In the genomic region with DNA sequence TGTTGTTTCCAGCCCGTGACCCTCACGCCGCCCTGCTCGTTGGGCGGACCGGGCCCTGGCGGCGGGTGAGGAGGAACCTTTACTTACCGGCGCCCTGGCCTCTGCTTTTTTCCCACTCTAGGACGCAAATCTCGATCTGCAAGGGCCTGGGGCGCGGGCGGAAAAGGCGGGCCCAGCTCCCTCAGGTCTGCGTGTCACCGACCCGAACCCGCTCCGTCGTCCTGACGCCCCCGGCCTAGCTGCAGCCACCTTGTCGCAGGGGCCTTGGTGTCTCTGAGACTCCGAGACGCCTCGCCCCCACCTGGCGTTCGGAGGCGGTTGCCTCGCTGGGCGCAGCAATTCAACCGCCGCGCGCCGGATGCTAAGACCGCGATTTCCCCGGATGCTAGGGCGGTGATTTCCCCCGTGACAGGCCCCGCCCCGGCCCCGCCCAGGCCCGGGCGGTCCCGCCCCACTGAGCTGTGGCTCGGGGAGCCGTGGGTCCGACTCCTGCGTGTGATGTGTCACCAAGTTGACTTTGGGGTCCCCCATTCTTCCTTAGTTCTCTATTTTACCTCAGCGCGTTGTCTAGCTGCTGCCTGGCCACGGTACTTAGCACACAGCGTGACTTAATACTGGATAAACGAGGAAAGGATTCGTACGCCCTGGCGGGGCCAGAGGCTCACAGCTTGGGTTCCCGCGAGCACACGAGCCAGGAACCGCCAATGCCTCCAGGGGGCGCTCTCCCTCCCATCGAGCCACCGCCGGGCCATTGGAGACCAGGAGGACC, we compare ENCODE assay signal across 8 cellular contexts. TPM values are rescaled to one million over a fixed set of nuclear protein-coding genes. Genes with fewer than 3 reads are reported as not detected.
DNase-seq lines count a peak whose midpoint lies in the region; ATAC-seq, FAIRE-seq and TF ChIP-seq lines count a peak whose summit lies in the region.

A gene (minus strand): TSS at position 371 of the 769 bp plus-strand sequence. CDS start 18,196 bp downstream, outside the sequence.

- peaks cover 0 to 6% of the 10 kb centered on the region in 2 experiments for H3K27me3 ChIP-seq in endothelial cell of umbilical vein (ENCODE audit: control insufficient read depth in 2 of 2, insufficient read depth in 2 of 2, low read length in 2 of 2)
- H3K27me3 ChIP-seq in mononuclear cell (ENCODE audit: insufficient read depth, low read length): no peaks in the 10 kb centered on the region

- H3K4me2 ChIP-seq in endothelial cell of umbilical vein (ENCODE audit: insufficient read depth, low read length): peak within 1 kb of the TSS; percentile 62

- peak within 1 kb of the TSS; percentile 44 to 67 (median 54) for H3K4me3 ChIP-seq in endothelial cell of umbilical vein (replicated peaks in 1 of 3; ENCODE audit: insufficient read depth in 1 of 3, low read depth in 1 of 3, low read length in 3 of 3)
- H3K4me3 ChIP-seq in mononuclear cell (ENCODE audit: low read length): peak within 1 kb of the TSS; percentile 46

- peaks cover 3% of the 10 kb centered on the region for H3K79me2 ChIP-seq in endothelial cell of umbilical vein (ENCODE audit: control insufficient read depth, insufficient read depth, low read length)

- POLR2A ChIA-PET in endothelial cell of umbilical vein (lab: Charles Lee): interaction anchor here (0.9 to 1.3 kb wide), 3 partner anchors 14 to 356 kb away, joined by 3 to 5 read pairs (median 3); a partner anchor contains a TSS

- dilution Hi-C loops in endothelial cell of umbilical vein (cut with MboI; ENCODE audit: extremely low pct_ligation_motif_present, low sequenced_read_pairs): no loop called here

- intact Hi-C loops in endothelial cell of umbilical vein (cut with micrococcal nuclease): loop anchor here (1.0 to 5.0 kb wide), 5 partner anchors 26 to 1032 kb away; a partner anchor contains a TSS

- H3K4me1 ChIP-seq in endothelial cell of umbilical vein (ENCODE audit: control insufficient read depth, extremely low read depth, insufficient read depth, low read length) (peaks cover 4% of the 10 kb centered on the region), mononuclear cell (ENCODE audit: insufficient read depth, low read length) (peaks cover 15% of the 10 kb centered on the region)

- peak; percentile 91 for FAIRE-seq in endothelial cell of umbilical vein (lab: Jason Lieb, UNC)

- H3K9ac ChIP-seq in endothelial cell of umbilical vein (replicated peaks; ENCODE audit: extremely low read depth, insufficient read depth, low read length): peak within 1 kb of the TSS; percentile 68

- TF ChIP-seq CTCF in endothelial cell of umbilical vein (IDR thresholded peaks at IDR 0.05; ENCODE audit: extremely low read depth in 1 of 2, insufficient read depth in 1 of 2, low read depth in 1 of 2, low read length in 2 of 2): peak; percentile 95 to 97

- H3K27ac ChIP-seq in endothelial cell of umbilical vein (ENCODE audit: insufficient read depth, low read depth, low read length): peak within 1 kb of the TSS; percentile 55

- no peaks in the 10 kb centered on the region for H3K9me1 ChIP-seq in endothelial cell of umbilical vein (replicated peaks; ENCODE audit: control insufficient read depth, extremely low read depth, insufficient read depth, low read length)

- CTCF ChIA-PET in endothelial cell of umbilical vein (lab: Charles Lee): interaction anchor here (0.7 to 6.9 kb wide), 37 partner anchors 9 to 575 kb away, joined by 3 to 109 read pairs (median 5); a partner anchor contains a TSS

- H2AFZ ChIP-seq in endothelial cell of umbilical vein (ENCODE audit: low read depth, low read length): peak within 1 kb of the TSS; percentile 95

- H3K36me3 ChIP-seq in endothelial cell of umbilical vein (ENCODE audit: control insufficient read depth in 2 of 2, extremely low read depth in 1 of 2, insufficient read depth in 2 of 2, low read length in 2 of 2): no peaks in the 10 kb centered on the region

- no peaks in the 10 kb centered on the region for H4K20me1 ChIP-seq in endothelial cell of umbilical vein (replicated peaks; ENCODE audit: control insufficient read depth, extremely low read depth, insufficient read depth, low read length)

- BruUV-seq in endothelial cell of umbilical vein (replicated peaks; lab: Mats Ljungman, UMichigan): TSS peak; percentile 68

- ATAC-seq in GM18907 (IDR thresholded peaks at IDR 0.05; ENCODE audit: unreplicated experiment): peak; percentile 97
- ATAC-seq in HG03139 (IDR thresholded peaks at IDR 0.05; ENCODE audit: unreplicated experiment): peak; percentile 97

- TF ChIP-seq POLR2A in endothelial cell of umbilical vein (IDR thresholded peaks at IDR 0.05; ENCODE audit: low read depth, low read length): peak; percentile 83

- DNase-seq in AML-193 (lab: John Stamatoyannopoulos, UW) (peak; percentile 38 to 65), NCI-H69 (lab: John Stamatoyannopoulos, UW) (peak; percentile 52), endothelial cell of umbilical vein (ENCODE audit: low read depth, low spot score) (peak; percentile 87)
- peak; percentile 81 to 88 (median 84) for DNase-seq in activated CD8-positive, alpha-beta memory T cell treated with anti-CD3 and anti-CD28 coated beads for 48 hours (ENCODE audit: low read depth in 2 of 3, low spot score in 2 of 3)
- DNase-seq in stimulated activated CD8-positive, alpha-beta memory T cell treated with anti-CD3 and anti-CD28 coated beads, Interleukin-4, amount 100 ng/mL, for 1 hour (ENCODE audit: low read depth in 2 of 2, low spot score in 1 of 2): peak; percentile 79 to 87

- H3K9me3 ChIP-seq in endothelial cell of umbilical vein (replicated peaks; ENCODE audit: control insufficient read depth, insufficient read depth, low read length) (no peaks in the 10 kb centered on the region), mononuclear cell (ENCODE audit: low read depth, low read length) (no peaks in the 10 kb centered on the region)

TF ChIP-seq in endothelial cell of umbilical vein, 7 proteins besides CTCF, POLR2A, EP300 and RAD21:
- no peak for TF ChIP-seq GATA2 (IDR thresholded peaks at IDR 0.05; ENCODE audit: insufficient read depth, insufficient read length, low read depth, low read length)
- TF ChIP-seq, protein P1, sequence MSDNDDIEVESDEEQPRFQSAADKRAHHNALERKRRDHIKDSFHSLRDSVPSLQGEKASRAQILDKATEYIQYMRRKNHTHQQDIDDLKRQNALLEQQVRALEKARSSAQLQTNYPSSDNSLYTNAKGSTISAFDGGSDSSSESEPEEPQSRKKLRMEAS (IDR thresholded peaks at IDR 0.05; ENCODE audit: insufficient read depth, insufficient read length): peak; percentile 41
- TF ChIP-seq JUN (IDR thresholded peaks at IDR 0.05; ENCODE audit: borderline replicate concordance, insufficient read depth, insufficient read length, low read depth): no peak
- peak; percentile 70 for TF ChIP-seq POLR2AphosphoS5 (IDR thresholded peaks at IDR 0.05; ENCODE audit: insufficient read depth, low read depth, low read length)

RNA-seq across cellular contexts. Expression of the gene that starts here (rescaled TPM):
- total RNA-seq in endothelial cell of umbilical vein: 16.8 and 22.3 TPM in 2 replicates
- polyA plus RNA-seq in endothelial cell of umbilical vein: 11.2 and 14.3 TPM in 2 replicates
- 18.3 and 20.1 TPM in 2 replicates for polyA plus RNA-seq in endothelial cell of umbilical vein (2011; cell fraction: cytosol; rRNA removed)
- polyA plus RNA-seq in endothelial cell of umbilical vein (2011; cell fraction: nucleus; rRNA removed): 6.4 and 7.8 TPM in 2 replicates
- polyA plus RNA-seq in endothelial cell of umbilical vein (2012): 20.1 and 33.8 TPM in 2 replicates
- polyA minus RNA-seq in endothelial cell of umbilical vein: 4.8 and 6.2 TPM in 2 replicates
- 26.2 TPM for polyA minus RNA-seq in endothelial cell of umbilical vein (2011; cell fraction: cytosol; rRNA and poly(A)+ RNA removed)
- 2.6 and 4.3 TPM in 2 replicates for polyA minus RNA-seq in endothelial cell of umbilical vein (2011; cell fraction: nucleus; rRNA and poly(A)+ RNA removed)
- 0.52 TPM for total RNA-seq in mononuclear cell

Comparison
In these comparisons a context has a peak if more than half of its experiments do, and no peak if none do; other contexts are left out.
1. Peak in every context shown above with its lines: DNase-seq, ATAC-seq, H3K4me3 ChIP-seq and H3K27ac ChIP-seq.
2. RNA of the gene that starts here (total RNA-seq): 16.8 to 22.3 TPM in endothelial cell of umbilical vein; 0.52 TPM in mononuclear cell (single experiment); every median in the first group is over 10 times any median in the second.